ENCODE assay signal across 35 cellular contexts in genomic region chr1:95028954-95029353, GRCh38. TPM values are rescaled to one million over a fixed set of nuclear protein-coding genes. Genes with fewer than 3 reads are reported as not detected.
"Had no signal": no experiment of that assay in that cellular context is flagged by ENCODE, and none has a peak within 500 bp of the region (broad histone marks: within the 10 kb centered on the region; RNA-seq: fewer than 3 reads in every experiment).

No MANE protein-coding gene starts in this region.

- ATAC-seq: activated CD4-positive, CD25-positive, alpha-beta regulatory T cell treated with anti-CD3 and anti-CD28 coated beads, Interleukin-2, amount 50 U/mL, for 24 hours; activated CD8-positive, alpha-beta memory T cell treated with anti-CD3 and anti-CD28 coated beads, Interleukin-2, amount 10 ng/mL, durations not matched to agents 7 days and 5 days; activated CD8-positive, alpha-beta T cell treated with anti-CD3 and anti-CD28 coated beads, Interleukin-2, amount 10 ng/mL, durations not matched to agents 7 days and 5 days; esophagus mucosa; foreskin keratinocyte; gastrocnemius medialis; heart left ventricle; T-helper 17 cell had no signal

- H3K36me3 Mint-ChIP-seq: activated naive CD8-positive, alpha-beta T cell treated with anti-CD3 and anti-CD28 coated beads, Interleukin-2, amount 10 ng/mL, durations not matched to agents 7 days and 5 days had no signal

- H3K27ac Mint-ChIP-seq: activated B cell treated with CpG ODN at 0.5 μM for 24 hours; activated CD4-positive, alpha-beta T cell treated with anti-CD3 and anti-CD28 coated beads, Interleukin-2, amount 10 ng/mL, durations not matched to agents 24 days and 14 days; activated CD8-positive, alpha-beta memory T cell treated with anti-CD3 and anti-CD28 coated beads, Interleukin-2, amount 10 ng/mL, durations not matched to agents 7 days and 5 days; activated CD8-positive, alpha-beta T cell treated with anti-CD3 and anti-CD28 coated beads, Interleukin-2, amount 10 ng/mL, durations not matched to agents 7 days and 5 days; activated naive CD4-positive, alpha-beta T cell treated with anti-CD3 and anti-CD28 coated beads, Interleukin-2, amount 10 ng/mL, durations not matched to agents 7 days and 5 days; activated naive CD4-positive, alpha-beta T cell treated with anti-CD3 and anti-CD28 coated beads, Interleukin-2, amount 50 U/mL, for 72 hours; activated naive CD8-positive, alpha-beta T cell treated with anti-CD3 and anti-CD28 coated beads, Interleukin-2, amount 10 ng/mL, durations not matched to agents 7 days and 5 days; activated T-helper 1 cell treated with anti-CD3 and anti-CD28 coated beads, Interleukin-12 subunit alpha, Interleukin-12 subunit beta, Interleukin-2, Interleukin-4 antibody, amounts not matched to agents 30 ng/mL and 10 ng/mL and 1 ng/mL, durations not matched to agents 14 hours and 24 hours and 36 hours; brain; T-helper 17 cell; T-helper 2 cell treated with Interferon-gamma antibody and Interleukin-4, amounts not matched to agents 5 μg/mL and 100 μg/mL, for 36 hours had no signal

- H3K9me3 Mint-ChIP-seq: activated naive CD4-positive, alpha-beta T cell treated with anti-CD3 and anti-CD28 coated beads, Interleukin-2, amount 50 U/mL, for 72 hours; activated naive CD8-positive, alpha-beta T cell treated with anti-CD3 and anti-CD28 coated beads, Interleukin-2, amount 10 ng/mL, durations not matched to agents 7 days and 5 days had no signal

- H3K27me3 ChIP-seq: ascending aorta, breast epithelium, cardiac muscle cell, colonic mucosa, foreskin keratinocyte, gastrocnemius medialis, heart left ventricle had no signal

- H3K4me1 ChIP-seq: breast epithelium, colonic mucosa, gastrocnemius medialis had no signal

- H3K36me3 ChIP-seq: breast epithelium, cardiac muscle cell, colonic mucosa, WERI-Rb-1 had no signal

- H3K4me1 Mint-ChIP-seq: activated B cell treated with CpG ODN at 0.5 μM for 24 hours; activated CD4-positive, alpha-beta T cell treated with anti-CD3 and anti-CD28 coated beads, Interleukin-2, amount 10 ng/mL, durations not matched to agents 24 days and 14 days; activated CD8-positive, alpha-beta memory T cell treated with anti-CD3 and anti-CD28 coated beads, Interleukin-2, amount 10 ng/mL, durations not matched to agents 7 days and 5 days; activated naive CD4-positive, alpha-beta T cell treated with anti-CD3 and anti-CD28 coated beads, Interleukin-2, amount 10 ng/mL, durations not matched to agents 7 days and 5 days; activated naive CD8-positive, alpha-beta T cell treated with anti-CD3 and anti-CD28 coated beads, Interleukin-2, amount 10 ng/mL, durations not matched to agents 7 days and 5 days; T-helper 17 cell had no signal

- FAIRE-seq: endometrium, endothelial cell of umbilical vein had no signal

- DNase-seq: activated B cell treated with CpG ODN at 0.5 μM for 24 hours; activated CD4-positive, alpha-beta T cell treated with anti-CD3 and anti-CD28 coated beads, Interleukin-2, amount 10 ng/mL, durations not matched to agents 24 days and 14 days; activated CD4-positive, alpha-beta T cell treated with anti-CD3 and anti-CD28 coated beads, Interleukin-2, amount 50 U/mL, for 4 hours; activated CD8-positive, alpha-beta memory T cell treated with anti-CD3 and anti-CD28 coated beads, Interleukin-2, amount 10 ng/mL, durations not matched to agents 7 days and 5 days; activated CD8-positive, alpha-beta memory T cell treated with anti-CD3 and anti-CD28 coated beads, Interleukin-2, amount 50 U/mL, for 4 hours; activated CD8-positive, alpha-beta T cell treated with anti-CD3 and anti-CD28 coated beads, Interleukin-2, amount 10 ng/mL, durations not matched to agents 7 days and 5 days; activated gamma-delta T cell; activated naive CD4-positive, alpha-beta T cell; activated naive CD4-positive, alpha-beta T cell treated with anti-CD3 and anti-CD28 coated beads, Interleukin-2, amount 10 ng/mL, durations not matched to agents 7 days and 5 days; activated naive CD8-positive, alpha-beta T cell treated with anti-CD3 and anti-CD28 coated beads, Interleukin-2, amount 10 ng/mL, durations not matched to agents 7 days and 5 days; activated T-cell treated with anti-CD3 and anti-CD28 coated beads, Interleukin-2, amount 50 U/mL, for 1 hour; activated T-cell treated with anti-CD3 and anti-CD28 coated beads, Interleukin-2, amount 50 U/mL, for 48 hours; central memory CD4-positive, alpha-beta T cell; cerebellar nuclear complex; colonic mucosa; effector CD8-positive, alpha-beta T cell; foreskin keratinocyte; gastrocnemius medialis; glutamatergic neuron; heart left ventricle; T-helper 1 cell; T-helper 17 cell; T1000; WERI-Rb-1 had no signal

- H3K27me3 Mint-ChIP-seq: activated B cell treated with CpG ODN at 0.5 μM for 24 hours; activated CD4-positive, alpha-beta T cell treated with anti-CD3 and anti-CD28 coated beads, Interleukin-2, amount 10 ng/mL, durations not matched to agents 24 days and 14 days; activated CD8-positive, alpha-beta memory T cell treated with anti-CD3 and anti-CD28 coated beads, Interleukin-2, amount 10 ng/mL, durations not matched to agents 7 days and 5 days; activated naive CD4-positive, alpha-beta T cell treated with anti-CD3 and anti-CD28 coated beads, Interleukin-2, amount 10 ng/mL, durations not matched to agents 7 days and 5 days; activated naive CD8-positive, alpha-beta T cell treated with anti-CD3 and anti-CD28 coated beads, Interleukin-2, amount 10 ng/mL, durations not matched to agents 7 days and 5 days; T-helper 17 cell had no signal

- H3K27ac ChIP-seq: ascending aorta, breast epithelium, cardiac muscle cell, colonic mucosa, foreskin keratinocyte, gastrocnemius medialis, heart left ventricle, WERI-Rb-1 had no signal

- H3K4me3 Mint-ChIP-seq: activated B cell treated with CpG ODN at 0.5 μM for 24 hours; activated CD4-positive, alpha-beta T cell treated with anti-CD3 and anti-CD28 coated beads, Interleukin-2, amount 10 ng/mL, durations not matched to agents 24 days and 14 days; activated CD8-positive, alpha-beta memory T cell treated with anti-CD3 and anti-CD28 coated beads, Interleukin-2, amount 10 ng/mL, durations not matched to agents 7 days and 5 days; activated CD8-positive, alpha-beta T cell treated with anti-CD3 and anti-CD28 coated beads, Interleukin-2, amount 10 ng/mL, durations not matched to agents 7 days and 5 days; activated naive CD4-positive, alpha-beta T cell treated with anti-CD3 and anti-CD28 coated beads, Interleukin-2, amount 10 ng/mL, durations not matched to agents 7 days and 5 days; activated naive CD8-positive, alpha-beta T cell treated with anti-CD3 and anti-CD28 coated beads, Interleukin-2, amount 10 ng/mL, durations not matched to agents 7 days and 5 days; activated T-helper 1 cell treated with anti-CD3 and anti-CD28 coated beads, Interleukin-12 subunit alpha, Interleukin-12 subunit beta, Interleukin-2, Interleukin-4 antibody, amounts not matched to agents 30 ng/mL and 10 ng/mL and 1 ng/mL, durations not matched to agents 14 hours and 24 hours and 36 hours; brain; T-helper 17 cell; T-helper 2 cell treated with Interferon-gamma antibody and Interleukin-4, amounts not matched to agents 5 μg/mL and 100 μg/mL, for 36 hours had no signal

- H3K4me3 ChIP-seq: ascending aorta, breast epithelium, cardiac muscle cell, colonic mucosa, gastrocnemius medialis, heart left ventricle had no signal

- H3K9me3 ChIP-seq: colonic mucosa, gastrocnemius medialis had no signal

RNA-seq across cellular contexts. Expression of gene ALG14, which starts 43.8 kb away (rescaled TPM):
- total RNA-seq: ascending aorta had no signal
